12 cellular contexts compared by ENCODE assay signal in the genomic region with DNA sequence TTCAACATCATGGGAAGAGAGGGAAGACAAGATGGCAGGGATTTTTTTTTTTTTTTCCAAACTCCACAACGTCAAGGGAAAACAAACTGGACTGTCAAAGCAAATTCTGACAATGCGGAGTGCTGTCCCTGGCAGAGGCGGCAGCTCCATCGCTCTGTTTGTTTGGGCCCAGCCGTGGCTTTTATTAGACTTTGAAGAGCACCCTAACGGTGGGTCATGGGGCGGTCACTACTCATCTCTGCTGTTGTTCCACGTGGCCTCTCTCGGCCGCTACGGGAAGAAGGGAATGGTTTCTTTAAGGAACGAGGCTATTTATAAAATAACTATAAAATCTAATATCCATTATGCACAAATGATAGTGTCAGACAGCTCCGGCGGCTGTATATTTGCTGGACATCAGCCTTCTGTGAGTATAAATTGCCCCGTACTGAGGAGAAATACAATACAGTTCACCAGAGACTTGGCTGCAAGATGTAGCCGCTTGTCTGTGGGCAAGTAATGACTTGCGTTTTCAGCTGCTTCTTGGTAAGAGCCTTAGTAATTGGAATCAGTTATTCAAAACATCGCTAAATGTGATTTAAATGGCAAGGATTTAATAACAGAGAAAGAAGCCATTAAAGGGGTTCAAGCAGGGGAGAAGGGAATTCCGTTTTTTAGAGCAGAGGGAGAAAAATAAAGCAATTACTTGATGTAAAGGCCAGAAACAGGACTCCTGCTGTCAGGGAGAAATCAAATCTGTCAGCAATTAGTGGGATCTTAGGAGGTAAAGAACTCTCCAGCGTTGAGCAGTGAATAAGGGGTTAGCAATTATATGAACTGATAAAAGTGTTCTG.
A peak's percentile ranks its signal among the peaks of the same experiment; 100 is the strongest.
DNase-seq lines count a peak whose midpoint lies in the region; ATAC-seq, FAIRE-seq and TF ChIP-seq lines count a peak whose summit lies in the region.
"Had no signal": no experiment of that assay in that cellular context is flagged by ENCODE, and none has a peak within 500 bp of the region (broad histone marks: within the 10 kb centered on the region; RNA-seq: fewer than 3 reads in every experiment).

No MANE protein-coding gene starts in this region.

- no peak overlapping the region for H3K4me3 Mint-ChIP-seq in astrocyte (ENCODE audit: unreplicated experiment)
- H3K4me3 Mint-ChIP-seq: dendritic cell treated with granulocyte-macrophage colony-stimulating factor and Interleukin-4, amounts not matched to agents 40 ng/mL and 50 ng/mL, for 4 days had no signal

- H3K9ac ChIP-seq in astrocyte (ENCODE audit: low read length), result peak overlapping the region; percentile 25

- no peak for TF ChIP-seq POLR2A in GM12892 (IDR thresholded peaks at IDR 0.05; ENCODE audit: low read depth, low read length)

- no peaks in the 10 kb centered on the region for H3K27me3 ChIP-seq in astrocyte (ENCODE audit: insufficient read depth, low read length)

- H3K4me3 ChIP-seq in AG04449 (ENCODE audit: low read depth, low read length) (no peak overlapping the region), astrocyte (ENCODE audit: insufficient read depth, low read depth, low read length) (peak overlapping the region; percentile 41)

- CTCF ChIA-PET in AG04449 (lab: Yijun Ruan, JAX), result no interaction called here

- TF ChIP-seq CTCF in AG04449 (IDR thresholded peaks at IDR 0.05; ENCODE audit: insufficient read depth, low read length, missing control alignments) (no peak), astrocyte (IDR thresholded peaks at IDR 0.05; ENCODE audit: insufficient read depth, low read depth, low read length) (no peak)

- POLR2A ChIA-PET in AG04449 (lab: Yijun Ruan, JAX), result no interaction called here

- DNase-seq in AG04449 (ENCODE audit: low read depth, low spot score), result peak; percentile 3
- DNase-seq in NCI-H1105 treated with DMSO at 0.1 percent for 48 hours (lab: John Stamatoyannopoulos, UW), result peak; percentile 89
- peak; percentile 20 for DNase-seq in astrocyte (ENCODE audit: low read depth)
- DNase-seq in iris pigment epithelial cell (ENCODE audit: low read depth), result peak; percentile 64
- no peak for DNase-seq in GM12892 (ENCODE audit: insufficient read length)
- DNase-seq in activated T-cell treated with anti-CD3 and anti-CD28 coated beads, Interleukin-2, amount 50 U/mL, for 1 hour, result no peak
- DNase-seq: ACHN; activated CD8-positive, alpha-beta memory T cell treated with anti-CD3 and anti-CD28 coated beads, Interleukin-2, amount 50 U/mL, for 4 hours; SHP77 treated with DMSO at 0.1 percent for 48 hours had no signal

- H3K4me1 Mint-ChIP-seq in astrocyte (ENCODE audit: low read depth, unreplicated experiment), result no peaks in the 10 kb centered on the region

- ATAC-seq in HG03457 (IDR thresholded peaks at IDR 0.05; ENCODE audit: unreplicated experiment) (no peak), GM19455 (IDR thresholded peaks at IDR 0.05; ENCODE audit: unreplicated experiment) (no peak)

- no peaks in the 10 kb centered on the region for H3K27me3 Mint-ChIP-seq in astrocyte (ENCODE audit: low read depth, unreplicated experiment)
- H3K27me3 Mint-ChIP-seq: dendritic cell treated with granulocyte-macrophage colony-stimulating factor and Interleukin-4, amounts not matched to agents 40 ng/mL and 50 ng/mL, for 4 days had no signal

- no peaks in the 10 kb centered on the region for H3K4me1 ChIP-seq in astrocyte (ENCODE audit: insufficient read depth, low read length)

- H3K36me3 Mint-ChIP-seq in astrocyte (ENCODE audit: low read depth, unreplicated experiment), result no peaks in the 10 kb centered on the region

- H3K79me2 ChIP-seq in astrocyte (ENCODE audit: insufficient read depth, low read length), result no peaks in the 10 kb centered on the region

- no peaks in the 10 kb centered on the region for H3K36me3 ChIP-seq in astrocyte (ENCODE audit: insufficient read depth, low read length)

- FAIRE-seq in astrocyte (lab: Jason Lieb, UNC) (no peak), GM12892 (lab: Jason Lieb, UNC) (no peak)

- no peak overlapping the region for H3K27ac Mint-ChIP-seq in astrocyte (ENCODE audit: unreplicated experiment)
- H3K27ac Mint-ChIP-seq: dendritic cell treated with granulocyte-macrophage colony-stimulating factor and Interleukin-4, amounts not matched to agents 40 ng/mL and 50 ng/mL, for 4 days had no signal

- no peaks in the 10 kb centered on the region for H3K9me3 ChIP-seq in astrocyte (ENCODE audit: insufficient read depth, low read depth, low read length)

- peak overlapping the region; percentile 21 for H2AFZ ChIP-seq in astrocyte (ENCODE audit: low read depth, low read length)

- no peak overlapping the region for H3K27ac ChIP-seq in astrocyte (ENCODE audit: low read depth, low read length)

- peak overlapping the region; percentile 71 for H3K4me2 ChIP-seq in astrocyte (ENCODE audit: low read length)

- H3K9me3 Mint-ChIP-seq in astrocyte (ENCODE audit: unreplicated experiment), result no peaks in the 10 kb centered on the region
- H3K9me3 Mint-ChIP-seq: dendritic cell treated with granulocyte-macrophage colony-stimulating factor and Interleukin-4, amounts not matched to agents 40 ng/mL and 50 ng/mL, for 4 days had no signal

- no peaks in the 10 kb centered on the region for H4K20me1 ChIP-seq in astrocyte (ENCODE audit: insufficient read depth, low read length)

Comparison
In these comparisons a context has a peak if more than half of its experiments do, and no peak if none do; other contexts are left out.
1. DNase-seq: peak in AG04449 (single experiment), NCI-H1105 treated with DMSO at 0.1 percent for 48 hours (single experiment), astrocyte (single experiment) and iris pigment epithelial cell (single experiment); none in GM12892 (single experiment) and activated T-cell treated with anti-CD3 and anti-CD28 coated beads, Interleukin-2, amount 50 U/mL, for 1 hour (single experiment).